Comparison of ENCODE assay signal across 34 cellular contexts in genomic region chr7:96426685-96427084, GRCh38.
"Had no signal": no experiment of that assay in that cellular context is flagged by ENCODE, and none has a peak within 500 bp of the region (broad histone marks: within the 10 kb centered on the region; RNA-seq: fewer than 3 reads in every experiment).

No MANE protein-coding gene starts in this region.

- H3K36me3 ChIP-seq: brain microvascular endothelial cell, SJCRH30, WERI-Rb-1 had no signal

- ATAC-seq: activated CD8-positive, alpha-beta memory T cell treated with anti-CD3 and anti-CD28 coated beads, Interleukin-2, amount 10 ng/mL, durations not matched to agents 7 days and 5 days; activated naive CD8-positive, alpha-beta T cell treated with anti-CD3 and anti-CD28 coated beads, Interleukin-2, amount 50 U/mL, for 24 hours had no signal

- H3K27ac ChIP-seq: brain microvascular endothelial cell, RWPE1, SJCRH30, WERI-Rb-1 had no signal

- H3K27me3 ChIP-seq: brain microvascular endothelial cell, SJCRH30 had no signal

- H3K4me1 ChIP-seq: SJCRH30 had no signal

- H3K27ac Mint-ChIP-seq: activated CD4-positive, alpha-beta memory T cell treated with anti-CD3 and anti-CD28 coated beads, Interleukin-2, amount 10 ng/mL, durations not matched to agents 7 days and 5 days; activated CD8-positive, alpha-beta memory T cell treated with anti-CD3 and anti-CD28 coated beads, Interleukin-2, amount 10 ng/mL, durations not matched to agents 7 days and 5 days; activated naive CD4-positive, alpha-beta T cell treated with anti-CD3 and anti-CD28 coated beads, Interleukin-2, amount 10 ng/mL, durations not matched to agents 7 days and 5 days; activated naive CD8-positive, alpha-beta T cell; activated naive CD8-positive, alpha-beta T cell treated with anti-CD3 and anti-CD28 coated beads, Interleukin-2, amount 50 U/mL, for 24 hours had no signal

- H3K9me3 ChIP-seq: SJCRH30, SK-N-SH had no signal

- DNase-seq: activated CD4-positive, alpha-beta memory T cell treated with anti-CD3 and anti-CD28 coated beads, Interleukin-2, amount 10 ng/mL, durations not matched to agents 7 days and 5 days; activated CD4-positive, alpha-beta T cell treated with anti-CD3 and anti-CD28 coated beads for 1 hour; activated CD4-positive, alpha-beta T cell treated with anti-CD3 and anti-CD28 coated beads for 48 hours; activated CD4-positive, CD25-positive, alpha-beta regulatory T cell; activated CD8-positive, alpha-beta memory T cell treated with anti-CD3 and anti-CD28 coated beads for 24 hours; activated CD8-positive, alpha-beta memory T cell treated with anti-CD3 and anti-CD28 coated beads, Interleukin-2, amount 10 ng/mL, durations not matched to agents 7 days and 5 days; activated CD8-positive, alpha-beta memory T cell treated with anti-CD3 and anti-CD28 coated beads, Interleukin-2, amount 50 U/mL, for 48 hours; activated effector memory CD4-positive, alpha-beta T cell treated with Interleukin-2 at 50 U/mL for 16 hours; activated naive CD4-positive, alpha-beta T cell treated with anti-CD3 and anti-CD28 coated beads, Interleukin-2, amount 10 ng/mL, durations not matched to agents 7 days and 5 days; activated naive CD8-positive, alpha-beta T cell treated with anti-CD3 and anti-CD28 coated beads, Interleukin-2, amount 50 U/mL, for 24 hours; activated T-cell treated with anti-CD3 and anti-CD28 coated beads, Interleukin-2, amount 50 U/mL, for 48 hours; anterior cingulate cortex; central memory CD4-positive, alpha-beta T cell; Kasumi-1; KG1; MM.1S; MV-4-11; NCI-H1092; NCI-H1436 treated with DMSO at 0.1 percent for 48 hours; NCI-H1694 treated with DMSO at 0.1 percent for 48 hours; NCI-H2029; NCI-H510A; NCI-H526; NCI-H748 treated with DMSO at 0.1 percent for 48 hours; NK-92 treated with Interleukin-12 subunit alpha and Interleukin-12 subunit beta, amount 100 ng/mL, for 24 hours; SHP77; SJCRH30; SK-N-SH; T-helper 2 cell; T-helper 9 cell; WERI-Rb-1 had no signal

- H3K4me3 Mint-ChIP-seq: activated CD4-positive, alpha-beta memory T cell treated with anti-CD3 and anti-CD28 coated beads, Interleukin-2, amount 10 ng/mL, durations not matched to agents 7 days and 5 days; activated CD8-positive, alpha-beta memory T cell treated with anti-CD3 and anti-CD28 coated beads, Interleukin-2, amount 10 ng/mL, durations not matched to agents 7 days and 5 days; activated naive CD4-positive, alpha-beta T cell treated with anti-CD3 and anti-CD28 coated beads, Interleukin-2, amount 10 ng/mL, durations not matched to agents 7 days and 5 days; activated naive CD8-positive, alpha-beta T cell; activated naive CD8-positive, alpha-beta T cell treated with anti-CD3 and anti-CD28 coated beads, Interleukin-2, amount 50 U/mL, for 24 hours had no signal

- H3K4me2 ChIP-seq: SK-N-SH had no signal

- H3K4me3 ChIP-seq: SJCRH30 had no signal

- H3K36me3 Mint-ChIP-seq: activated CD8-positive, alpha-beta memory T cell treated with anti-CD3 and anti-CD28 coated beads, Interleukin-2, amount 10 ng/mL, durations not matched to agents 7 days and 5 days; activated naive CD4-positive, alpha-beta T cell treated with anti-CD3 and anti-CD28 coated beads, Interleukin-2, amount 10 ng/mL, durations not matched to agents 7 days and 5 days had no signal

- H3K9me3 Mint-ChIP-seq: activated CD4-positive, alpha-beta memory T cell treated with anti-CD3 and anti-CD28 coated beads, Interleukin-2, amount 10 ng/mL, durations not matched to agents 7 days and 5 days; activated naive CD4-positive, alpha-beta T cell treated with anti-CD3 and anti-CD28 coated beads, Interleukin-2, amount 10 ng/mL, durations not matched to agents 7 days and 5 days; activated naive CD8-positive, alpha-beta T cell treated with anti-CD3 and anti-CD28 coated beads, Interleukin-2, amount 50 U/mL, for 24 hours had no signal

- H3K9ac ChIP-seq: SK-N-SH had no signal
